ENCODE assay signal across 3 cellular contexts in genomic region chr4:111699163-111699562, GRCh38.
TF ChIP-seq lines count a peak whose summit lies in the region.

No MANE protein-coding gene starts in this region.

TF ChIP-seq in A549, 52 proteins besides CTCF, POLR2A, EP300 and RAD21:
- no peak for TF ChIP-seq TP53 (CRISPR knock-in tag; IDR thresholded peaks at IDR 0.05)
- no peak for TF ChIP-seq ZC3H11A (IDR thresholded peaks at IDR 0.05)
- TF ChIP-seq MAFK (IDR thresholded peaks at IDR 0.05; ENCODE audit: partially characterized antibody): peak; percentile 73
- no peak for TF ChIP-seq ESRRA (IDR thresholded peaks at IDR 0.05; ENCODE audit: borderline replicate concordance, low read length)

TF ChIP-seq in IMR-90, 13 proteins besides CTCF, POLR2A, EP300 and RAD21:
- TF ChIP-seq SMC3 (IDR thresholded peaks at IDR 0.05; ENCODE audit: low read depth, low read length) (no peak), MAFK (IDR thresholded peaks at IDR 0.05; ENCODE audit: low read depth, low read length) (peak; percentile 92)
TF ChIP-seq in IMR-90: peak in this region for 1.

TF ChIP-seq in H1, 55 proteins besides CTCF, POLR2A, EP300 and RAD21:
- TF ChIP-seq SAP30 (IDR thresholded peaks at IDR 0.05; ENCODE audit: insufficient read depth, insufficient replicate concordance, low read length) (no peak), MAFK (IDR thresholded peaks at IDR 0.05; ENCODE audit: low read depth, low read length) (peak; percentile 54; the same call in 1 of the 2 replicates)
TF ChIP-seq in H1: peak in this region for 1.
